ENCODE assay signal across 9 cellular contexts in genomic region chr2:221574231-221574570, GRCh38. TPM values are rescaled to one million over a fixed set of nuclear protein-coding genes. Genes with fewer than 3 reads are reported as not detected.
A peak's percentile ranks its signal among the peaks of the same experiment; 100 is the strongest.
DNase-seq lines count a peak whose midpoint lies in the region; ATAC-seq, FAIRE-seq and TF ChIP-seq lines count a peak whose summit lies in the region.
"Had no signal": no experiment of that assay in that cellular context is flagged by ENCODE, and none has a peak within 500 bp of the region (broad histone marks: within the 10 kb centered on the region; RNA-seq: fewer than 3 reads in every experiment).

No MANE protein-coding gene starts in this region.

- H3K36me3 ChIP-seq in colonic mucosa: no peaks in the 10 kb centered on the region

- TF ChIP-seq CTCF in A549 (IDR thresholded peaks at IDR 0.05): no peak
- no peak for TF ChIP-seq CTCF in HFFc6 (IDR thresholded peaks at IDR 0.05)
- TF ChIP-seq CTCF in colonic mucosa (IDR thresholded peaks at IDR 0.05): no peak

- TF ChIP-seq EP300 in A549 (IDR thresholded peaks at IDR 0.05): no peak

- TF ChIP-seq POLR2A in A549 (IDR thresholded peaks at IDR 0.05; ENCODE audit: low read length) (no peak), GM12892 (IDR thresholded peaks at IDR 0.05; ENCODE audit: low read depth, low read length) (no peak)

- peak overlapping the region; percentile 93 for H3K4me3 Mint-ChIP-seq in HFFc6
- H3K4me3 Mint-ChIP-seq in naive thymus-derived CD8-positive, alpha-beta T cell: peak overlapping the region; percentile 67 to 88 (median 81)

- WGBS in A549 (ENCODE audit: missing lambda C conversion rate): 15% methylated on average over 7 of the region's 7 CpGs

- no peak for DNase-seq in A549 (ENCODE audit: low read depth in 1 of 2, low spot score in 1 of 2)
- no peak for DNase-seq in HFFc6
- DNase-seq in colonic mucosa: no peak
- no peak for DNase-seq in naive thymus-derived CD8-positive, alpha-beta T cell
- no peak for DNase-seq in NCI-H82 treated with DMSO at 0.1 percent for 48 hours (lab: John Stamatoyannopoulos, UW; ENCODE audit: unreplicated experiment)
- no peak for DNase-seq in GM12892 (ENCODE audit: insufficient read length)
- no peak for DNase-seq in activated CD4-positive, CD25-positive, alpha-beta regulatory T cell treated with anti-CD3 and anti-CD28 coated beads, Interleukin-2, amount 50 U/mL, for 72 hours
- no peak for DNase-seq in NCI-H345 treated with DMSO at 0.1 percent for 48 hours (lab: John Stamatoyannopoulos, UW; ENCODE audit: unreplicated experiment)

- H3K4me2 ChIP-seq in A549: peak overlapping the region; percentile 97

- POLR2A ChIA-PET in A549 (lab: Yijun Ruan, JAX): no interaction called here
- POLR2A ChIA-PET in naive thymus-derived CD8-positive, alpha-beta T cell (lab: Charles Lee): no interaction called here

- peaks cover 13% of the 10 kb centered on the region for H3K36me3 Mint-ChIP-seq in HFFc6 (ENCODE audit: low read depth)
- H3K36me3 Mint-ChIP-seq in naive thymus-derived CD8-positive, alpha-beta T cell: peaks cover 0 to 5% (median 0%) of the 10 kb centered on the region in 3 donors

- FAIRE-seq in A549 (lab: Jason Lieb, UNC) (no peak), GM12892 (lab: Jason Lieb, UNC) (no peak)
- FAIRE-seq: G401.6 had no signal

- TF ChIP-seq RAD21 in A549 (conservative IDR thresholded peaks at IDR 0.05 in 1 of 2, IDR thresholded peaks at IDR 0.05 in 1 of 2): no peak

- H3K27ac ChIP-seq in A549 (peak overlapping the region in 1 of 2 experiments; percentile 60; a peak in 1 of 6 replicates), colonic mucosa (no peak overlapping the region)

- ATAC-seq in A549: no peak
- ATAC-seq in naive thymus-derived CD8-positive, alpha-beta T cell: no peak

- peak overlapping the region; percentile 74; the same call in 1 of the 2 replicates for H3K27ac Mint-ChIP-seq in HFFc6
- H3K27ac Mint-ChIP-seq in naive thymus-derived CD8-positive, alpha-beta T cell: peak overlapping the region in 8 of 10 donors; percentile 4 to 67 (median 24)

- peaks cover 4% of the 10 kb centered on the region; the same call in 1 of the 2 replicates for H3K27me3 Mint-ChIP-seq in HFFc6 (ENCODE audit: insufficient read depth)
- H3K27me3 Mint-ChIP-seq in naive thymus-derived CD8-positive, alpha-beta T cell: peaks cover 36 to 70% (median 53%) of the 10 kb centered on the region in 5 donors

- H3K27me3 ChIP-seq in colonic mucosa: no peaks in the 10 kb centered on the region

- H3K4me3 ChIP-seq in A549 (peak overlapping the region; percentile 48), colonic mucosa (peak overlapping the region; percentile 86)

- CTCF ChIA-PET in A549 (lab: Yijun Ruan, JAX): interaction anchor here (1.1 to 3.8 kb wide), 18 partner anchors 9 to 1933 kb away, joined by 3 to 50 read pairs (median 3); no protein-coding TSS in a partner anchor

- H3K4me1 ChIP-seq in A549 (0 out of 3 replicates have a peak, but pooled peaks cover 4% of the 10 kb centered on the region), colonic mucosa (no peaks in the 10 kb centered on the region)

- intact Hi-C loops in colonic mucosa (cut with DNase I): loop anchor here (10.0 kb wide), 2 partner anchors 141 to 391 kb away; no protein-coding TSS in a partner anchor

- H3K9ac ChIP-seq in colonic mucosa (ENCODE audit: low read depth in 2 of 2, low read length in 2 of 2): peak overlapping the region; percentile 18 to 48

- no peaks in the 10 kb centered on the region for H3K9me3 ChIP-seq in A549
- no peaks in the 10 kb centered on the region for H3K9me3 ChIP-seq in colonic mucosa

- peaks cover 32% of the 10 kb centered on the region for H3K4me1 Mint-ChIP-seq in HFFc6 (ENCODE audit: low read depth)
- peaks cover 15 to 45% (median 36%) of the 10 kb centered on the region in 4 donors for H3K4me1 Mint-ChIP-seq in naive thymus-derived CD8-positive, alpha-beta T cell

- H3K9me3 Mint-ChIP-seq in HFFc6: no peaks in the 10 kb centered on the region
- H3K9me3 Mint-ChIP-seq in naive thymus-derived CD8-positive, alpha-beta T cell: no peaks in the 10 kb centered on the region

TF ChIP-seq in A549, 52 proteins besides CTCF, POLR2A, EP300 and RAD21:
- no peak for TF ChIP-seq RARB (CRISPR knock-in tag; IDR thresholded peaks at IDR 0.05)
- no peak for TF ChIP-seq CHD2 (IDR thresholded peaks at IDR 0.05; ENCODE audit: low read length, partially characterized antibody)
- TF ChIP-seq TFCP2L1 (CRISPR knock-in tag; IDR thresholded peaks at IDR 0.05): no peak
- TF ChIP-seq BHLHE40 (IDR thresholded peaks at IDR 0.05; ENCODE audit: low read depth, low read length): no peak
- no peak for TF ChIP-seq RFX5 (IDR thresholded peaks at IDR 0.05)
- no peak for TF ChIP-seq GATA3 (IDR thresholded peaks at IDR 0.05; ENCODE audit: borderline replicate concordance)
- no peak for TF ChIP-seq SREBF2 (IDR thresholded peaks at IDR 0.05)
- no peak for TF ChIP-seq FOSL2 (IDR thresholded peaks at IDR 0.05)
- no peak for TF ChIP-seq FOSL2 (CRISPR knock-in tag; IDR thresholded peaks at IDR 0.05)
- TF ChIP-seq ATOH8 (CRISPR knock-in tag; IDR thresholded peaks at IDR 0.05; ENCODE audit: low read depth): no peak
- TF ChIP-seq RNF2 (IDR thresholded peaks at IDR 0.05; ENCODE audit: borderline replicate concordance, low read depth): no peak
- TF ChIP-seq HOXB13 (CRISPR knock-in tag; IDR thresholded peaks at IDR 0.05; ENCODE audit: low read depth): no peak

RNA-seq across cellular contexts. Expression of gene EPHA4, which starts 2.1 kb away (rescaled TPM):
- 1.1 and 1.7 TPM in 2 replicates for polyA plus RNA-seq in A549 (2011; rRNA removed)
- polyA plus RNA-seq in A549 (2012; cell fraction: cytosol; rRNA removed): 0.21 and 0.26 TPM in 2 replicates
- polyA plus RNA-seq in A549 (2012; cell fraction: nucleus; rRNA removed): 0.52 and 1.5 TPM in 2 replicates
- polyA plus RNA-seq in A549 (2017; fragmentation: RNase III; extraction: RNeasy Plus Mini Kit Qiagen cat#74134 plus additional on column Dnase treatment): 0.31 to 0.57 TPM (median 0.54 TPM) in 3 replicates
- 3.0 and 5.6 TPM in 2 replicates for polyA minus RNA-seq in A549 (2011; rRNA and poly(A)+ RNA removed)
- total RNA-seq in HFFc6 (2021; fragmentation: NEBNext Ultra II Directional; extraction: Animal tissue kit (Norgen Biotek cat#: 25700)): 10 to 100 TPM; 41.4 to 65.3 (median 51.9) TPM
- 10 to 100 TPM in 1 of 2 donors, 1 to 10 TPM in 1; 8.9 to 17.1 TPM for total RNA-seq in colonic mucosa
- 1 to 10 TPM; 8.2 to 9.7 TPM for total RNA-seq in naive thymus-derived CD8-positive, alpha-beta T cell
- 1 to 10 TPM in 1 of 3 donors, under 1 TPM in 2; 0.41 to 4.5 (median 0.46) TPM for polyA plus RNA-seq in naive thymus-derived CD8-positive, alpha-beta T cell
- polyA plus RNA-seq in GM12892 (2012; ENCODE audit: missing spikeins): 0.19 TPM
